Comparison of ENCODE assay signal across 1 cellular context in the genomic region with DNA sequence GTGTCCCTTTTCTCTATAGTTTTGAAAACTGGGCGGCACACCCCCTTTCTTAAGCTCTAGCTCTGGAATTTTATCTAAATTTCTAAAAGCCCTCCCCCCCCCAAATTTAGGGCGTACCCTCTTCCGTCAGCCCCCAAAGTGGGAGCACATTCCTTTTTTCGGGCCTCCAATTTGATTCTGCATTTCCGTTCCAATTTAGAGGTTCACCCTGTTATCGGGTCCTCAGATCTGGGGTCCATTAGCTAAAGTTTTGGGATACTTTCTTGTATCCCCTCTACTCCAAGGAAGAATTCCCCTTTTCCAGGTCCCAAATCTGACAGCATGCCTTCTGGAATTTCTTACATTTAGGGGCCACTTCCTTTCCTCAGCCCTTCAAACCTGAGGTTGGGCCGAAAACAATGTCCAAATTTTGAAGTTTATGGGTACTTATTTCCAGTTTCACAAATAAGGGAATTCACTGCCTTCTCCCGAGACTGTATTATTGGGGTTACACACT.
A peak's percentile ranks its signal among the peaks of the same experiment; 100 is the strongest.
TF ChIP-seq lines count a peak whose summit lies in the region.

No MANE protein-coding gene starts in this region.

TF ChIP-seq in GM12878, 131 proteins besides CTCF, POLR2A, EP300 and RAD21:
- TF ChIP-seq, protein P1, sequence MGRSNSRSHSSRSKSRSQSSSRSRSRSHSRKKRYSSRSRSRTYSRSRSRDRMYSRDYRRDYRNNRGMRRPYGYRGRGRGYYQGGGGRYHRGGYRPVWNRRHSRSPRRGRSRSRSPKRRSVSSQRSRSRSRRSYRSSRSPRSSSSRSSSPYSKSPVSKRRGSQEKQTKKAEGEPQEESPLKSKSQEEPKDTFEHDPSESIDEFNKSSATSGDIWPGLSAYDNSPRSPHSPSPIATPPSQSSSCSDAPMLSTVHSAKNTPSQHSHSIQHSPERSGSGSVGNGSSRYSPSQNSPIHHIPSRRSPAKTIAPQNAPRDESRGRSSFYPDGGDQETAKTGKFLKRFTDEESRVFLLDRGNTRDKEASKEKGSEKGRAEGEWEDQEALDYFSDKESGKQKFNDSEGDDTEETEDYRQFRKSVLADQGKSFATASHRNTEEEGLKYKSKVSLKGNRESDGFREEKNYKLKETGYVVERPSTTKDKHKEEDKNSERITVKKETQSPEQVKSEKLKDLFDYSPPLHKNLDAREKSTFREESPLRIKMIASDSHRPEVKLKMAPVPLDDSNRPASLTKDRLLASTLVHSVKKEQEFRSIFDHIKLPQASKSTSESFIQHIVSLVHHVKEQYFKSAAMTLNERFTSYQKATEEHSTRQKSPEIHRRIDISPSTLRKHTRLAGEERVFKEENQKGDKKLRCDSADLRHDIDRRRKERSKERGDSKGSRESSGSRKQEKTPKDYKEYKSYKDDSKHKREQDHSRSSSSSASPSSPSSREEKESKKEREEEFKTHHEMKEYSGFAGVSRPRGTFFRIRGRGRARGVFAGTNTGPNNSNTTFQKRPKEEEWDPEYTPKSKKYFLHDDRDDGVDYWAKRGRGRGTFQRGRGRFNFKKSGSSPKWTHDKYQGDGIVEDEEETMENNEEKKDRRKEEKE (IDR thresholded peaks at IDR 0.05), result no peak
- TF ChIP-seq ZNF622 (IDR thresholded peaks at IDR 0.05) (no peak), SREBF2 (IDR thresholded peaks at IDR 0.05; ENCODE audit: low read length) (no peak), PAX8 (IDR thresholded peaks at IDR 0.05) (0 out of 2 replicates have a peak, but pooled peaks have one; percentile 47)
TF ChIP-seq in GM12878: peak in this region for 1.
